10 cellular contexts compared by ENCODE assay signal in the genomic region with DNA sequence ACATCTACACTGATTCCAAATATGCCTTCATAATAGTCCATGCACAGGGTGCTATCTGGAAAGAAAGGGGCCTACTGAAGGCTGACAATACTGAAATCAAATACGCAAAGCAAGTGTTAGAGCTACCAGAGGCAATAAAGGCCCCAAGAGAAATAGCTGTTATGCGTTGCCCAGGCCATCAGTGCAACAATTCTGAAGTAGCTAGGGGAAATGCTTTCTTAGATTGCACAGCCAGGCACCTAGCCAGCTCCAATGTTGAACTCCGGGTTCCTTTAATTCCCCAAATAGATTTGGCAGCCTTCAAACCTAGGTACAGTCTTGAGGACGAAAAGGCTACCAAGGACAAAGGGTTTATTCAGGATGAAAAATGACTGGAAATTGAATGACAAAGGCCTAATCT. TPM values are rescaled to one million over a fixed set of nuclear protein-coding genes. Genes with fewer than 3 reads are reported as not detected.
DNase-seq lines count a peak whose midpoint lies in the region; ATAC-seq and TF ChIP-seq lines count a peak whose summit lies in the region.
"Had no signal": no experiment of that assay in that cellular context is flagged by ENCODE, and none has a peak within 500 bp of the region (broad histone marks: within the 10 kb centered on the region; RNA-seq: fewer than 3 reads in every experiment).

No MANE protein-coding gene starts in this region.

- intact Hi-C loops in Right ventricle myocardium superior (cut with DNase I), result loop anchor here (10.0 kb wide), 1 partner anchor 83 kb away; no protein-coding TSS in a partner anchor
- intact Hi-C loops in left ventricle myocardium inferior (cut with micrococcal nuclease), result no loop called here
- intact Hi-C loops in right lobe of liver (cut with DNase I), result no loop called here
- intact Hi-C loops in stomach (cut with DNase I; ENCODE audit: low total_unique reads), result no loop called here

- TF ChIP-seq CTCF in left ventricle myocardium inferior (IDR thresholded peaks at IDR 0.05; ENCODE audit: borderline replicate concordance) (no peak), right lobe of liver (IDR thresholded peaks at IDR 0.05) (no peak), stomach (IDR thresholded peaks at IDR 0.05) (no peak)

- H3K4me3 ChIP-seq in left ventricle myocardium inferior (no peak overlapping the region), right lobe of liver (peak overlapping the region in 1 of 3 donors; percentile 11), stomach (no peak overlapping the region), MG63 (no peak overlapping the region)
- H3K4me3 ChIP-seq: BLaER1 treated with 17β-estradiol and CSF1 and Interleukin-3, amounts not matched to agents 10 nM and 100 nM; GM23338 had no signal

- no peak for TF ChIP-seq POLR2A in right lobe of liver (IDR thresholded peaks at IDR 0.05)
- no peak for TF ChIP-seq POLR2A in stomach (IDR thresholded peaks at IDR 0.05)

- DNase-seq in Right ventricle myocardium superior (no peak), left ventricle myocardium inferior (no peak), left lobe of liver (ENCODE audit: low spot score) (no peak), right lobe of liver (no peak), stomach (peak; percentile 62), MG63 (no peak)
- DNase-seq: GF-D8 had no signal

- H3K36me3 ChIP-seq in left ventricle myocardium inferior (no peaks in the 10 kb centered on the region), right lobe of liver (no peaks in the 10 kb centered on the region), stomach (no peaks in the 10 kb centered on the region), MG63 (no peaks in the 10 kb centered on the region)
- H3K36me3 ChIP-seq: BLaER1 treated with 17β-estradiol and CSF1 and Interleukin-3, amounts not matched to agents 10 nM and 100 nM had no signal

- H3K27ac ChIP-seq in left ventricle myocardium inferior (replicated peaks) (no peak overlapping the region), right lobe of liver (peak overlapping the region in 2 of 3 donors; percentile 80 to 85), stomach (peak overlapping the region in 1 of 5 donors; percentile 28)
- H3K27ac ChIP-seq: BLaER1 treated with 17β-estradiol and CSF1 and Interleukin-3, amounts not matched to agents 10 nM and 100 nM had no signal

- TF ChIP-seq EP300 in stomach (IDR thresholded peaks at IDR 0.05), result no peak

- ATAC-seq in Right ventricle myocardium superior (ENCODE audit: poor library complexity) (peak; percentile 27), left lobe of liver (peak; percentile 41), right lobe of liver (peak; percentile 12 to 43 (median 28)), HG02610 (IDR thresholded peaks at IDR 0.05; ENCODE audit: unreplicated experiment) (no peak)

- H3K9me3 ChIP-seq in left ventricle myocardium inferior (replicated peaks), result no peaks in the 10 kb centered on the region
- no peaks in the 10 kb centered on the region for H3K9me3 ChIP-seq in right lobe of liver
- no peaks in the 10 kb centered on the region for H3K9me3 ChIP-seq in stomach
- no peaks in the 10 kb centered on the region for H3K9me3 ChIP-seq in MG63
- H3K9me3 ChIP-seq: BLaER1 treated with 17β-estradiol and CSF1 and Interleukin-3, amounts not matched to agents 10 nM and 100 nM had no signal

- WGBS in right lobe of liver (ENCODE audit: insufficient coverage, low coverage, low lambda C conversion rate, missing lambda C conversion rate), result 34% methylated on average over 4 of the region's 4 CpGs
- 30 to 52% (median 44%) methylated on average over 4 of the region's 4 CpGs for WGBS in stomach, 5 donors

- H3K4me1 ChIP-seq in left ventricle myocardium inferior, result peaks cover 18% of the 10 kb centered on the region
- peaks cover 0 to 15% (median 4%) of the 10 kb centered on the region in 4 donors for H3K4me1 ChIP-seq in right lobe of liver
- peaks cover 0 to 28% (median 19%) of the 10 kb centered on the region in 4 donors for H3K4me1 ChIP-seq in stomach

- H3K27me3 ChIP-seq in left ventricle myocardium inferior (ENCODE audit: low read depth), result no peaks in the 10 kb centered on the region
- no peaks in the 10 kb centered on the region for H3K27me3 ChIP-seq in right lobe of liver
- no peaks in the 10 kb centered on the region for H3K27me3 ChIP-seq in stomach
- no peaks in the 10 kb centered on the region for H3K27me3 ChIP-seq in MG63
- H3K27me3 ChIP-seq: BLaER1 treated with 17β-estradiol and CSF1 and Interleukin-3, amounts not matched to agents 10 nM and 100 nM had no signal

RNA-seq across cellular contexts. Expression of gene PAPSS1, which starts 17.4 kb away (rescaled TPM):
- total RNA-seq in Right ventricle myocardium superior (7.8 TPM), left ventricle myocardium inferior (10.0 TPM), left lobe of liver (5.3 TPM), right lobe of liver (1 to 10 TPM; 3.7 to 7.6 (median 6.8) TPM), stomach (100 to 1,000 TPM in 2 of 5 donors, 10 to 100 TPM in 3; 12.7 to 102 (median 30.8) TPM)
- polyA plus RNA-seq in stomach, result 10 to 100 TPM; 32.1 to 71.2 (median 61.6) TPM
- 12.3 and 12.6 TPM in 2 replicates for total RNA-seq in MG63 (2014; rRNA removed; shearing (Covaris generic); ENCODE audit: low replicate concordance)
